ENCODE assay signal across 28 cellular contexts in genomic region chr13:27306364-27306763, GRCh38.
"Had no signal": no experiment of that assay in that cellular context is flagged by ENCODE, and none has a peak within 500 bp of the region (broad histone marks: within the 10 kb centered on the region; RNA-seq: fewer than 3 reads in every experiment).

No MANE protein-coding gene starts in this region.

- H3K4me3 Mint-ChIP-seq: activated naive CD8-positive, alpha-beta T cell treated with anti-CD3 and anti-CD28 coated beads, Interleukin-2, amount 10 ng/mL, durations not matched to agents 7 days and 5 days; brain; stimulated activated memory B cell treated with anti-CD40 and anti-IgM and Interleukin-4, amounts not matched to agents 10 μg/mL and 1 μg/mL and 100 μg/mL, for 72 hours; T-helper 17 cell had no signal

- H3K9me3 Mint-ChIP-seq: activated T-helper 2 cell treated with anti-CD3 and anti-CD28 coated beads, Interferon-gamma antibody, Interleukin-2, Interleukin-4, amounts not matched to agents 10 μg/mL and 5 μg/mL and 100 μg/mL, durations not matched to agents 14 hours and 24 hours and 36 hours; stimulated activated memory B cell treated with anti-CD40 and anti-IgM and Interleukin-4, amounts not matched to agents 10 μg/mL and 1 μg/mL and 100 μg/mL, for 72 hours had no signal

- H3K27ac Mint-ChIP-seq: activated naive CD8-positive, alpha-beta T cell treated with anti-CD3 and anti-CD28 coated beads, Interleukin-2, amount 10 ng/mL, durations not matched to agents 7 days and 5 days; activated T-helper 2 cell treated with anti-CD3 and anti-CD28 coated beads, Interferon-gamma antibody, Interleukin-2, Interleukin-4, amounts not matched to agents 10 μg/mL and 5 μg/mL and 100 μg/mL, durations not matched to agents 14 hours and 24 hours and 36 hours; brain; progenitor cell of endocrine pancreas; stimulated activated memory B cell treated with anti-CD40 and anti-IgM and Interleukin-4, amounts not matched to agents 10 μg/mL and 1 μg/mL and 100 μg/mL, for 72 hours; T-helper 17 cell had no signal

- DNase-seq: activated CD4-positive, alpha-beta T cell treated with anti-CD3 and anti-CD28 coated beads, Interleukin-2, amount 50 U/mL, for 1 hour; activated CD4-positive, CD25-positive, alpha-beta regulatory T cell treated with anti-CD3 and anti-CD28 coated beads, Interleukin-2, amount 50 U/mL, for 72 hours; activated naive CD8-positive, alpha-beta T cell treated with anti-CD3 and anti-CD28 coated beads, Interleukin-2, amount 10 ng/mL, durations not matched to agents 7 days and 5 days; cerebellar nuclear complex; colonic mucosa; effector CD8-positive, alpha-beta T cell; esophagus squamous epithelium; left ventricle myocardium inferior; mucosa of descending colon; ovary; retina; stimulated activated CD4-positive, alpha-beta T cell treated with anti-CD3 and anti-CD28 coated beads, Interleukin-1b, Interleukin-23, amount 100 ng/mL, for 48 hours; stimulated activated CD4-positive, alpha-beta T cell treated with anti-CD3 and anti-CD28 coated beads, Interleukin-4, amount 100 ng/mL, for 4 hours; stimulated activated CD8-positive, alpha-beta memory T cell treated with anti-CD3 and anti-CD28 coated beads, Interleukin-4, amount 100 ng/mL, for 48 hours; T-helper 17 cell; T1000; tibial artery; upper lobe of right lung had no signal

- H3K9me3 ChIP-seq: ascending aorta, colonic mucosa, esophagus squamous epithelium, left ventricle myocardium inferior, mucosa of descending colon, ovary, suprapubic skin, tibial artery, upper lobe of right lung had no signal

- H3K27me3 Mint-ChIP-seq: stimulated activated memory B cell treated with anti-CD40 and anti-IgM and Interleukin-4, amounts not matched to agents 10 μg/mL and 1 μg/mL and 100 μg/mL, for 72 hours had no signal

- H3K36me3 Mint-ChIP-seq: activated naive CD8-positive, alpha-beta T cell treated with anti-CD3 and anti-CD28 coated beads, Interleukin-2, amount 10 ng/mL, durations not matched to agents 7 days and 5 days; brain; stimulated activated memory B cell treated with anti-CD40 and anti-IgM and Interleukin-4, amounts not matched to agents 10 μg/mL and 1 μg/mL and 100 μg/mL, for 72 hours had no signal

- H3K4me2 ChIP-seq: smooth muscle cell had no signal

- H3K27ac ChIP-seq: ascending aorta, cardiac muscle cell, colonic mucosa, epithelial cell of prostate, esophagus squamous epithelium, left ventricle myocardium inferior, ovary, suprapubic skin, tibial artery, upper lobe of right lung had no signal

- H3K27me3 ChIP-seq: ascending aorta, cardiac muscle cell, colonic mucosa, esophagus squamous epithelium, ovary, tibial artery, upper lobe of right lung had no signal

- H3K4me1 ChIP-seq: ascending aorta, colonic mucosa, left ventricle myocardium inferior, suprapubic skin, tibial artery, upper lobe of right lung had no signal

- H3K4me3 ChIP-seq: ascending aorta, cardiac muscle cell, colonic mucosa, esophagus squamous epithelium, left ventricle myocardium inferior, lung, mucosa of descending colon, ovary, smooth muscle cell, suprapubic skin, tibial artery, upper lobe of right lung had no signal

- H3K4me1 Mint-ChIP-seq: brain, T-helper 17 cell had no signal

- ATAC-seq: mucosa of descending colon; stimulated activated memory B cell treated with anti-CD40 and anti-IgM and Interleukin-4, amounts not matched to agents 10 μg/mL and 1 μg/mL and 100 μg/mL, for 72 hours; T-helper 17 cell; upper lobe of right lung had no signal

- H3K36me3 ChIP-seq: ascending aorta, cardiac muscle cell, colonic mucosa, esophagus squamous epithelium, left ventricle myocardium inferior, ovary, suprapubic skin, tibial artery, upper lobe of right lung had no signal
